In the genomic region with DNA sequence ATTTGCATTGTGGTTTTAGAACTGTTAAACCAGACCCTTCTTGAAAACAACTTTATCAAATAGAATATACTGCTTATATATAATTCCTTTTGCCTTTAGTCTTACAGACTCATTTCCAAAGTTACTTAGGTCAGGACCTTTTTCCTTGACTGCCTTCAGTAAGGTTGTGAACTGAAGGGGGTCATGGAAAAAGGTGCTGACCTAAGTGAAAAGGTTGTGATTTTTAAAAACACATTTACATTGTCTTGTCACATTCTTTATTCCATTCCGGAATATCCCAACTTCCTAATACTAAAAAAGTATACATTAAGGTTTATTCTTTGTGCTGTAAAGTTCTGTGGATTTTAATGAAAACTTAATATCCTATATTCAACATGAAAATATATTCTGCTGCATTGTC, we compare ENCODE assay signal across 8 cellular contexts.
"Had no signal": no experiment of that assay in that cellular context is flagged by ENCODE, and none has a peak within 500 bp of the region (broad histone marks: within the 10 kb centered on the region; RNA-seq: fewer than 3 reads in every experiment).

No MANE protein-coding gene starts in this region.

- DNase-seq: GDM1, GF-D8 had no signal

- FAIRE-seq: G401.6, GM12878, GM12891, GM12892, GM18507, GM19239 had no signal

- ATAC-seq: GM12878 had no signal

- H3K4me3 ChIP-seq: GM12878 had no signal
